12 cellular contexts compared by ENCODE assay signal in genomic region chr12:64633186-64633939, GRCh38. TPM values are rescaled to one million over a fixed set of nuclear protein-coding genes. Genes with fewer than 3 reads are reported as not detected.
DNase-seq lines count a peak whose midpoint lies in the region; ATAC-seq and TF ChIP-seq lines count a peak whose summit lies in the region.
"Had no signal": no experiment of that assay in that cellular context is flagged by ENCODE, and none has a peak within 500 bp of the region (broad histone marks: within the 10 kb centered on the region; RNA-seq: fewer than 3 reads in every experiment).

No MANE protein-coding gene starts in this region.

- H3K4me3 ChIP-seq in HEK293 (ENCODE audit: low read depth, low read length) (no peak overlapping the region), breast epithelium (no peak overlapping the region), BE2C (ENCODE audit: low read depth, low read length) (no peak overlapping the region)
- no peak overlapping the region for H3K4me3 ChIP-seq in naive thymus-derived CD4-positive, alpha-beta T cell (ENCODE audit: low read length)

- H3K9me3 ChIP-seq in HEK293 (ENCODE audit: control insufficient read depth, insufficient read depth, low read depth, low read length) (no peaks in the 10 kb centered on the region), breast epithelium (no peaks in the 10 kb centered on the region), BE2C (no peaks in the 10 kb centered on the region)
- no peaks in the 10 kb centered on the region for H3K9me3 ChIP-seq in naive thymus-derived CD4-positive, alpha-beta T cell (ENCODE audit: control insufficient read depth in 2 of 3, low read length in 3 of 3)

- POLR2A ChIA-PET in HEK293 (lab: Yijun Ruan, JAX) = interaction anchor here (0.7 kb wide), 1 partner anchor 24 kb away, joined by 3 read pairs; no protein-coding TSS in a partner anchor
- POLR2A ChIA-PET in activated CD8-positive, alpha-beta T cell treated with anti-CD3 and anti-CD28 coated beads, Interleukin-2, amount 10 ng/mL, durations not matched to agents 7 days and 5 days (lab: Charles Lee) = interaction anchor here (0.6 to 0.9 kb wide), 2 partner anchors 27 to 35 kb away, joined by 3 read pairs; no protein-coding TSS in a partner anchor
- POLR2A ChIA-PET in naive thymus-derived CD4-positive, alpha-beta T cell (lab: Charles Lee) = interaction anchor here (0.6 to 2.2 kb wide), 9 partner anchors 10 to 64 kb away, joined by 3 to 10 read pairs (median 3); partner anchors contain the start of gene RASSF3

- CTCF ChIA-PET in HEK293 (lab: Yijun Ruan, JAX) = no interaction called here
- CTCF ChIA-PET in activated CD8-positive, alpha-beta T cell treated with anti-CD3 and anti-CD28 coated beads, Interleukin-2, amount 10 ng/mL, durations not matched to agents 7 days and 5 days (lab: Charles Lee) = no interaction called here
- CTCF ChIA-PET in naive thymus-derived CD4-positive, alpha-beta T cell (lab: Charles Lee) = interaction anchor here (0.7 kb wide), 1 partner anchor 65 kb away, joined by 7 read pairs; no protein-coding TSS in a partner anchor

- TF ChIP-seq CTCF in C4-2B (conservative IDR thresholded peaks at IDR 0.05) = no peak
- no peak for TF ChIP-seq CTCF in HEK293 (tag by site-specific recombination; IDR thresholded peaks at IDR 0.05)
- no peak for TF ChIP-seq CTCF in breast epithelium (IDR thresholded peaks at IDR 0.05)
- no peak for TF ChIP-seq CTCF in BE2C (IDR thresholded peaks at IDR 0.05; ENCODE audit: low read depth, low read length)

- H3K36me3 Mint-ChIP-seq in activated CD8-positive, alpha-beta T cell treated with anti-CD3 and anti-CD28 coated beads, Interleukin-2, amount 10 ng/mL, durations not matched to agents 7 days and 5 days (ENCODE audit: low read depth) = peaks cover 70% of the 10 kb centered on the region
- peaks cover 29 to 52% (median 43%) of the 10 kb centered on the region in 5 donors for H3K36me3 Mint-ChIP-seq in naive thymus-derived CD4-positive, alpha-beta T cell

- intact Hi-C loops in naive thymus-derived CD4-positive, alpha-beta T cell (cut with micrococcal nuclease) = no loop called here
- intact Hi-C loops in breast epithelium (cut with DNase I; ENCODE audit: low total_unique reads) = no loop called here

- H3K9me3 Mint-ChIP-seq in activated CD8-positive, alpha-beta T cell treated with anti-CD3 and anti-CD28 coated beads, Interleukin-2, amount 10 ng/mL, durations not matched to agents 7 days and 5 days (ENCODE audit: insufficient read depth) = peaks cover 7% of the 10 kb centered on the region
- H3K9me3 Mint-ChIP-seq in naive thymus-derived CD4-positive, alpha-beta T cell = peaks cover 0 to 20% (median 3%) of the 10 kb centered on the region in 11 donors
- H3K9me3 Mint-ChIP-seq: stimulated activated naive CD8-positive, alpha-beta T cell treated with anti-CD3 and anti-CD28 coated beads, Interleukin-15, Interleukin-2, amounts not matched to agents 100 ng/mL and 50 ng/mL, for 24 hours had no signal

- H3K27me3 Mint-ChIP-seq in activated CD8-positive, alpha-beta T cell treated with anti-CD3 and anti-CD28 coated beads, Interleukin-2, amount 10 ng/mL, durations not matched to agents 7 days and 5 days (ENCODE audit: low read depth) = no peaks in the 10 kb centered on the region
- no peaks in the 10 kb centered on the region for H3K27me3 Mint-ChIP-seq in naive thymus-derived CD4-positive, alpha-beta T cell
- H3K27me3 Mint-ChIP-seq: stimulated activated naive CD8-positive, alpha-beta T cell treated with anti-CD3 and anti-CD28 coated beads, Interleukin-15, Interleukin-2, amounts not matched to agents 100 ng/mL and 50 ng/mL, for 24 hours had no signal

- no peak for TF ChIP-seq POLR2A in breast epithelium (IDR thresholded peaks at IDR 0.05)

- H3K27ac ChIP-seq in C4-2B (peak overlapping the region; percentile 49), HEK293 (ENCODE audit: extremely low read depth, low read depth, low read length) (no peak overlapping the region; the same call in 1 of the 2 replicates), breast epithelium (no peak overlapping the region)
- H3K27ac ChIP-seq in naive thymus-derived CD4-positive, alpha-beta T cell (ENCODE audit: low read depth, low read length) = peak overlapping the region; percentile 52
- H3K27ac ChIP-seq: HL-60 had no signal

- DNase-seq in activated CD8-positive, alpha-beta T cell treated with anti-CD3 and anti-CD28 coated beads, Interleukin-2, amount 10 ng/mL, durations not matched to agents 7 days and 5 days = no peak
- no peak for DNase-seq in naive thymus-derived CD4-positive, alpha-beta T cell
- DNase-seq in breast epithelium (ENCODE audit: low spot score in 2 of 2) = no peak
- DNase-seq in BE2C = no peak
- DNase-seq in GM19240 (ENCODE audit: insufficient read length, low spot score) = no peak
- DNase-seq: RPMI8226; stimulated activated CD4-positive, alpha-beta T cell treated with anti-CD3 and anti-CD28 coated beads, Interleukin-2, amount 100 ng/mL, for 48 hours had no signal

- H3K27ac Mint-ChIP-seq in activated CD8-positive, alpha-beta T cell treated with anti-CD3 and anti-CD28 coated beads, Interleukin-2, amount 10 ng/mL, durations not matched to agents 7 days and 5 days = peak overlapping the region; percentile 8
- peak overlapping the region; percentile 7 to 90 (median 87) for H3K27ac Mint-ChIP-seq in naive thymus-derived CD4-positive, alpha-beta T cell

- peaks cover 16% of the 10 kb centered on the region for H3K4me1 ChIP-seq in HEK293 (ENCODE audit: control insufficient read depth, insufficient read depth, low read length)
- peaks cover 47 to 69% of the 10 kb centered on the region in 2 donors for H3K4me1 ChIP-seq in naive thymus-derived CD4-positive, alpha-beta T cell (ENCODE audit: control insufficient read depth in 2 of 2, insufficient read depth in 2 of 2, low read length in 2 of 2)
- no peaks in the 10 kb centered on the region for H3K4me1 ChIP-seq in breast epithelium
- H3K4me1 ChIP-seq in BE2C = peaks cover 14% of the 10 kb centered on the region

- no peaks in the 10 kb centered on the region for H3K27me3 ChIP-seq in naive thymus-derived CD4-positive, alpha-beta T cell (ENCODE audit: control insufficient read depth in 2 of 2, insufficient read depth in 2 of 2, low read length in 2 of 2)
- no peaks in the 10 kb centered on the region for H3K27me3 ChIP-seq in breast epithelium
- H3K27me3 ChIP-seq in BE2C = no peaks in the 10 kb centered on the region

- H3K4me1 Mint-ChIP-seq in activated CD8-positive, alpha-beta T cell treated with anti-CD3 and anti-CD28 coated beads, Interleukin-2, amount 10 ng/mL, durations not matched to agents 7 days and 5 days (ENCODE audit: low read depth) = peaks cover 44% of the 10 kb centered on the region
- H3K4me1 Mint-ChIP-seq in naive thymus-derived CD4-positive, alpha-beta T cell = peaks cover 46 to 95% (median 82%) of the 10 kb centered on the region in 7 donors

- H3K4me3 Mint-ChIP-seq in activated CD8-positive, alpha-beta T cell treated with anti-CD3 and anti-CD28 coated beads, Interleukin-2, amount 10 ng/mL, durations not matched to agents 7 days and 5 days = no peak overlapping the region
- peak overlapping the region in 9 of 10 donors; percentile 39 to 88 (median 63) for H3K4me3 Mint-ChIP-seq in naive thymus-derived CD4-positive, alpha-beta T cell
- H3K4me3 Mint-ChIP-seq: stimulated activated naive CD8-positive, alpha-beta T cell treated with anti-CD3 and anti-CD28 coated beads, Interleukin-15, Interleukin-2, amounts not matched to agents 100 ng/mL and 50 ng/mL, for 24 hours had no signal

- no peak for ATAC-seq in activated CD8-positive, alpha-beta T cell treated with anti-CD3 and anti-CD28 coated beads, Interleukin-2, amount 10 ng/mL, durations not matched to agents 7 days and 5 days
- no peak for ATAC-seq in naive thymus-derived CD4-positive, alpha-beta T cell
- ATAC-seq in GM18870 (IDR thresholded peaks at IDR 0.05; ENCODE audit: unreplicated experiment) = no peak

- H3K36me3 ChIP-seq in HEK293 (ENCODE audit: control insufficient read depth in 2 of 2, insufficient read depth in 1 of 2, low read length in 2 of 2) (no peaks in the 10 kb centered on the region; a peak in 1 of 3 replicates), breast epithelium (no peaks in the 10 kb centered on the region), BE2C (no peaks in the 10 kb centered on the region; the same call in none of the 2 replicates)
- H3K36me3 ChIP-seq in naive thymus-derived CD4-positive, alpha-beta T cell (ENCODE audit: control insufficient read depth in 2 of 3, insufficient read depth in 3 of 3, low read length in 3 of 3) = peaks cover 0 to 19% (median 6%) of the 10 kb centered on the region in 3 experiments

TF ChIP-seq in HEK293, 187 proteins besides CTCF, POLR2A, EP300 and RAD21:
- TF ChIP-seq ZNF404 (tag by site-specific recombination; IDR thresholded peaks at IDR 0.05) (no peak), ZNF600 (tag by site-specific recombination; IDR thresholded peaks at IDR 0.05) (peak; percentile 27; the same call in 1 of the 2 replicates), ZNF274 (IDR thresholded peaks at IDR 0.05; ENCODE audit: low read length) (no peak), ZNF274 (tag by site-specific recombination; IDR thresholded peaks at IDR 0.05; ENCODE audit: borderline replicate concordance) (peak; percentile 68; the same call in 1 of the 2 replicates), TRIM28 (IDR thresholded peaks at IDR 0.05; ENCODE audit: borderline replicate concordance, low read length) (no peak; the same call in 1 of the 2 replicates), ZNF707 (tag by site-specific recombination; IDR thresholded peaks at IDR 0.05) (peak; percentile 90), MZF1 (tag by site-specific recombination; IDR thresholded peaks at IDR 0.05; ENCODE audit: borderline replicate concordance) (peak; percentile 87; the same call in 1 of the 2 replicates)

RNA-seq across cellular contexts. Expression of gene RASSF3, which starts 23.1 kb away (rescaled TPM):
- 10 to 100 TPM; 61.7 to 63.7 TPM for total RNA-seq in activated CD8-positive, alpha-beta T cell treated with anti-CD3 and anti-CD28 coated beads, Interleukin-2, amount 10 ng/mL, durations not matched to agents 7 days and 5 days
- total RNA-seq in naive thymus-derived CD4-positive, alpha-beta T cell = 100 to 1,000 TPM in 4 of 5 experiments, 10 to 100 TPM in 1; 79.0 to 200 (median 107) TPM
- 1 to 10 TPM; 4.4 to 5.5 TPM for polyA plus RNA-seq in naive thymus-derived CD4-positive, alpha-beta T cell
- 10 to 100 TPM; 23.4 to 28.4 (median 24.6) TPM for total RNA-seq in breast epithelium
- 38.4 TPM for polyA plus RNA-seq in BE2C (2012; ENCODE audit: insufficient read depth, insufficient read length, low read depth)

Comparison
In these comparisons a context has a peak if more than half of its experiments do, and no peak if none do; other contexts are left out.
1. H3K27ac ChIP-seq: peak in C4-2B (single experiment) and naive thymus-derived CD4-positive, alpha-beta T cell (single experiment); none in HEK293 (single experiment) and breast epithelium (0 of 2).